Comparison of ENCODE assay signal across 28 cellular contexts in the genomic region with DNA sequence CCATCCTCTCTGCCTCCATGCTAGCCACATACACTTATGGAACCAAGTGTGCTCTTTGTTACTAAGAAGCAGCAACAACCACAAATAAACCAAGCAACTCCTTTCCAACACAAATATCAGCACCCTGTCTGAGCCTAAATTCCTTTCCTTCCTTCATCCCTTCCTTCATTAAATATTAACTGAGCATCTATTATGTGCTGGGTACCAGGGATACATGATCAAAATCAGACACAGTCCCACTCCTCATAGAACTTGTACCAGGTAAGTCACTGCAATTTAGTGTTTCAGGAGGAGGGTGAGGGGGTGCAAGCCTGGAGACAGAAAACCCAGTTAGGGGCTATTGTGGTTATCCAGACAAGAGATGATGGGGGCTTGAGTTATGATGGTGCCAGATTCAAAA.
"Had no signal": no experiment of that assay in that cellular context is flagged by ENCODE, and none has a peak within 500 bp of the region (broad histone marks: within the 10 kb centered on the region; RNA-seq: fewer than 3 reads in every experiment).

No MANE protein-coding gene starts in this region.

- H3K36me3 ChIP-seq: colonic mucosa, esophagus muscularis mucosa, esophagus squamous epithelium, gastrocnemius medialis, gastroesophageal sphincter, heart left ventricle, heart right ventricle had no signal

- H3K9me3 ChIP-seq: colonic mucosa, esophagus muscularis mucosa, esophagus squamous epithelium, gastrocnemius medialis, gastroesophageal sphincter, heart left ventricle, heart right ventricle had no signal

- H3K4me1 ChIP-seq: colonic mucosa, foreskin keratinocyte had no signal

- ATAC-seq: effector memory CD8-positive, alpha-beta T cell; esophagus mucosa; foreskin keratinocyte; gastrocnemius medialis; gastroesophageal sphincter; heart left ventricle; heart right ventricle had no signal

- H3K4me3 ChIP-seq: colonic mucosa, coronary artery, dorsolateral prefrontal cortex, esophagus muscularis mucosa, esophagus squamous epithelium, gastrocnemius medialis, gastroesophageal sphincter, heart left ventricle, heart right ventricle had no signal

- H3K27me3 ChIP-seq: colonic mucosa, dorsolateral prefrontal cortex, esophagus muscularis mucosa, gastrocnemius medialis, gastroesophageal sphincter, heart left ventricle, heart right ventricle had no signal

- H3K27ac ChIP-seq: colonic mucosa, coronary artery, dorsolateral prefrontal cortex, epithelial cell of prostate, esophagus muscularis mucosa, esophagus squamous epithelium, foreskin keratinocyte, gastrocnemius medialis, gastroesophageal sphincter, heart left ventricle, heart right ventricle had no signal

- FAIRE-seq: colon, endometrium, endothelial cell of umbilical vein, frontal cortex had no signal

- DNase-seq: colonic mucosa; cortex of kidney; dermis blood vessel endothelial cell; dorsolateral prefrontal cortex; effector CD4-positive, alpha-beta T cell; effector CD8-positive, alpha-beta T cell; effector memory CD4-positive, alpha-beta T cell; effector memory CD8-positive, alpha-beta T cell; endodermal cell; erythroblast; esophagus squamous epithelium; foreskin fibroblast; foreskin keratinocyte; foreskin melanocyte; gastrocnemius medialis; glutamatergic neuron; head of caudate nucleus; heart left ventricle; heart right ventricle had no signal
